ENCODE assay signal across 12 cellular contexts in the genomic region with DNA sequence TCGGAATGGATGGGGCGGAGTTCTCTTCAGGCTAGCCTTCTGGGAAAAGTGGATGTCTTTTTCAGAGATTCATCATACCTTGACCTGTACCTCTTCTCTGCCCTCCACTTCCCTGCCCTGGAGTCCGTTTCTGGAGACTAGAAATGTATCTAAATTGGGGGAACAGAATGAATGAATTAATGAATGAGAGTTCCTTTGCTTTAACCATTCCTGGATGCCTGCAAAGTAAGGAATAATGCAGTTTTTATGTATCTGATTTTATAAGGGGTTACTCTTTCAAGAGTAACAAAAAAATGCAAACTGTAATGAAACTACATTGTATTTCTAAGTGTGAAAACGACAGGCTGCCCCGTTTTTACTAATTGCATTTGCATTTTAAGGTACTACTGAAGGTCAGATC. TPM values are rescaled to one million over a fixed set of nuclear protein-coding genes. Genes with fewer than 3 reads are reported as not detected.
DNase-seq lines count a peak whose midpoint lies in the region; ATAC-seq, FAIRE-seq and TF ChIP-seq lines count a peak whose summit lies in the region.
"Had no signal": no experiment of that assay in that cellular context is flagged by ENCODE, and none has a peak within 500 bp of the region (broad histone marks: within the 10 kb centered on the region; RNA-seq: fewer than 3 reads in every experiment).

No MANE protein-coding gene starts in this region.

- H3K9me3 Mint-ChIP-seq in endodermal cell (no peaks in the 10 kb centered on the region), type B pancreatic cell (no peaks in the 10 kb centered on the region)
- H3K9me3 Mint-ChIP-seq in activated CD8-positive, alpha-beta memory T cell treated with anti-CD3 and anti-CD28 coated beads, Interleukin-2, amount 10 ng/mL, durations not matched to agents 7 days and 5 days (ENCODE audit: low read depth), result no peaks in the 10 kb centered on the region

- H3K27ac ChIP-seq in MM.1S (ENCODE audit: low read length) (no peak overlapping the region), endodermal cell (ENCODE audit: low read depth, low read length) (no peak overlapping the region), lower lobe of right lung (no peak overlapping the region), pancreas (no peak overlapping the region)
- H3K27ac ChIP-seq: dorsolateral prefrontal cortex had no signal

- H3K4me1 Mint-ChIP-seq in endodermal cell (peaks cover 24% of the 10 kb centered on the region), type B pancreatic cell (ENCODE audit: unreplicated experiment) (peaks cover 31% of the 10 kb centered on the region)
- H3K4me1 Mint-ChIP-seq in activated CD8-positive, alpha-beta memory T cell treated with anti-CD3 and anti-CD28 coated beads, Interleukin-2, amount 10 ng/mL, durations not matched to agents 7 days and 5 days, result peaks cover 7% of the 10 kb centered on the region
- H3K4me1 Mint-ChIP-seq: memory B cell had no signal

- H3K9me2 ChIP-seq in MM.1S (replicated peaks; ENCODE audit: insufficient read depth, low read length), result no peaks in the 10 kb centered on the region

- H3K27ac Mint-ChIP-seq in endodermal cell, result no peak overlapping the region
- H3K27ac Mint-ChIP-seq in type B pancreatic cell, result peak overlapping the region; percentile 78
- no peak overlapping the region for H3K27ac Mint-ChIP-seq in activated CD8-positive, alpha-beta memory T cell treated with anti-CD3 and anti-CD28 coated beads, Interleukin-2, amount 10 ng/mL, durations not matched to agents 7 days and 5 days
- H3K27ac Mint-ChIP-seq: memory B cell had no signal

- CTCF ChIA-PET in activated CD8-positive, alpha-beta memory T cell treated with anti-CD3 and anti-CD28 coated beads, Interleukin-2, amount 10 ng/mL, durations not matched to agents 7 days and 5 days (lab: Charles Lee), result no interaction called here

- no peaks in the 10 kb centered on the region for H4K20me1 ChIP-seq in MM.1S (ENCODE audit: insufficient read depth, low read length)

- H3K27me3 ChIP-seq in MM.1S (replicated peaks; ENCODE audit: insufficient read depth, low read length) (no peaks in the 10 kb centered on the region), endodermal cell (ENCODE audit: control insufficient read depth, insufficient read depth, low read length, poor library complexity, severe bottlenecking) (no peaks in the 10 kb centered on the region), lower lobe of right lung (ENCODE audit: low read depth) (no peaks in the 10 kb centered on the region), pancreas (no peaks in the 10 kb centered on the region)

- H3K4me3 ChIP-seq in MM.1S (ENCODE audit: low read length) (no peak overlapping the region), endodermal cell (ENCODE audit: low read length) (peak overlapping the region; percentile 80), lower lobe of right lung (peak overlapping the region; percentile 70), pancreas (peak overlapping the region in 1 of 4 donors; percentile 75)

- peaks cover 2% of the 10 kb centered on the region for H3K36me3 Mint-ChIP-seq in endodermal cell (ENCODE audit: low read depth)
- H3K36me3 Mint-ChIP-seq in type B pancreatic cell, result peaks cover 6% of the 10 kb centered on the region
- peaks cover 8% of the 10 kb centered on the region for H3K36me3 Mint-ChIP-seq in activated CD8-positive, alpha-beta memory T cell treated with anti-CD3 and anti-CD28 coated beads, Interleukin-2, amount 10 ng/mL, durations not matched to agents 7 days and 5 days

- H3K4me1 ChIP-seq in MM.1S (ENCODE audit: low read length) (peaks cover 63% of the 10 kb centered on the region), endodermal cell (ENCODE audit: control insufficient read depth, insufficient read depth, low read length) (peaks cover 4% of the 10 kb centered on the region), lower lobe of right lung (peaks cover 38% of the 10 kb centered on the region), pancreas (peaks cover 8 to 23% (median 9%) of the 10 kb centered on the region in 3 donors)

- peak overlapping the region; percentile 37; the same call in 1 of the 2 replicates for H3K4me2 ChIP-seq in MM.1S (ENCODE audit: low read depth, low read length)

- no peak overlapping the region for H2AFZ ChIP-seq in MM.1S (ENCODE audit: low read length)

- H3K4me3 Mint-ChIP-seq in endodermal cell (peak overlapping the region; percentile 92), type B pancreatic cell (peak overlapping the region; percentile 89)
- no peak overlapping the region for H3K4me3 Mint-ChIP-seq in activated CD8-positive, alpha-beta memory T cell treated with anti-CD3 and anti-CD28 coated beads, Interleukin-2, amount 10 ng/mL, durations not matched to agents 7 days and 5 days
- H3K4me3 Mint-ChIP-seq: memory B cell had no signal

- H3K9me3 ChIP-seq in MM.1S (replicated peaks; ENCODE audit: insufficient read depth, low read length), result no peaks in the 10 kb centered on the region
- H3K9me3 ChIP-seq in endodermal cell (ENCODE audit: control insufficient read depth, low read length), result no peaks in the 10 kb centered on the region
- H3K9me3 ChIP-seq in lower lobe of right lung, result no peaks in the 10 kb centered on the region
- H3K9me3 ChIP-seq in pancreas, result no peaks in the 10 kb centered on the region

- H3K27me3 Mint-ChIP-seq in endodermal cell (ENCODE audit: insufficient read depth) (peaks cover 11% of the 10 kb centered on the region), type B pancreatic cell (peaks cover 12% of the 10 kb centered on the region)
- H3K27me3 Mint-ChIP-seq in activated CD8-positive, alpha-beta memory T cell treated with anti-CD3 and anti-CD28 coated beads, Interleukin-2, amount 10 ng/mL, durations not matched to agents 7 days and 5 days, result peaks cover 66% of the 10 kb centered on the region

- peaks cover 52% of the 10 kb centered on the region for H3K79me2 ChIP-seq in MM.1S (ENCODE audit: low read length)

- no peak overlapping the region for H3K9ac ChIP-seq in MM.1S (ENCODE audit: low read length)
- H3K9ac ChIP-seq in endodermal cell (ENCODE audit: extremely low read depth, low read length, poor library complexity, severe bottlenecking), result peak overlapping the region; percentile 5

- peaks cover 46% of the 10 kb centered on the region for H3F3A ChIP-seq in MM.1S (ENCODE audit: insufficient read depth, low read length)

- H3K36me3 ChIP-seq in MM.1S (replicated peaks; ENCODE audit: insufficient read depth, low read length) (no peaks in the 10 kb centered on the region), endodermal cell (ENCODE audit: control insufficient read depth, insufficient read depth, low read length) (no peaks in the 10 kb centered on the region), lower lobe of right lung (no peaks in the 10 kb centered on the region), pancreas (no peaks in the 10 kb centered on the region)

- no peak for DNase-seq in MM.1S
- DNase-seq in endodermal cell, result no peak
- no peak for DNase-seq in lower lobe of right lung
- DNase-seq in type B pancreatic cell (ENCODE audit: extremely low spot score, unreplicated experiment), result no peak
- DNase-seq in activated CD8-positive, alpha-beta memory T cell treated with anti-CD3 and anti-CD28 coated beads, Interleukin-2, amount 10 ng/mL, durations not matched to agents 7 days and 5 days, result no peak
- no peak for DNase-seq in pancreas
- DNase-seq: dorsolateral prefrontal cortex; KBM-7; stimulated activated CD4-positive, alpha-beta T cell treated with anti-CD3 and anti-CD28 coated beads, Interleukin-1b, Interleukin-23, amount 100 ng/mL, for 48 hours; substantia nigra had no signal

- WGBS in endodermal cell (ENCODE audit: insufficient coverage in 1 of 2, insufficient read length in 1 of 2), 2 experiments, result 11 to 15% methylated on average over 2 to 5 of the region's 5 CpGs
- 84 to 89% methylated on average over 5 of the region's 5 CpGs for WGBS in pancreas, 2 donors

- ATAC-seq in lower lobe of right lung (no peak), GM18867 (IDR thresholded peaks at IDR 0.05; ENCODE audit: unreplicated experiment) (no peak), pancreas (no peak)
- ATAC-seq in activated CD8-positive, alpha-beta memory T cell treated with anti-CD3 and anti-CD28 coated beads, Interleukin-2, amount 10 ng/mL, durations not matched to agents 7 days and 5 days, result no peak

- intact Hi-C loops in lower lobe of right lung (cut with DNase I) (no loop called here), pancreas (cut with DNase I) (no loop called here)

- no peak for FAIRE-seq in pancreas (lab: Jason Lieb, UNC)

- no peak for TF ChIP-seq CTCF in MM.1S (IDR thresholded peaks at IDR 0.05; ENCODE audit: low read length)
- TF ChIP-seq CTCF in endodermal cell (conservative IDR thresholded peaks at IDR 0.05), result no peak
- no peak for TF ChIP-seq CTCF in lower lobe of right lung (IDR thresholded peaks at IDR 0.05)
- TF ChIP-seq CTCF in type B pancreatic cell (conservative IDR thresholded peaks at IDR 0.05), result peak; percentile 5
- no peak for TF ChIP-seq CTCF in pancreas (IDR thresholded peaks at IDR 0.05)

RNA-seq across cellular contexts. Expression of a gene that starts 2.0 kb away (rescaled TPM):
- 10 to 100 TPM; 11.1 to 14.9 TPM for total RNA-seq in endodermal cell
- polyA plus RNA-seq in endodermal cell (2013, experiment 1 of 2), result 11.0 TPM
- polyA plus RNA-seq in endodermal cell (2013, experiment 2 of 2), result 11.3 TPM
- 20.8 TPM for total RNA-seq in lower lobe of right lung
- 15.5 and 25.6 TPM in 2 replicates for total RNA-seq in type B pancreatic cell (ENCODE audit: low replicate concordance)
- under 1 TPM in 1 of 2 experiments, not detected in 1; 0.09 TPM for total RNA-seq in activated CD8-positive, alpha-beta memory T cell treated with anti-CD3 and anti-CD28 coated beads, Interleukin-2, amount 10 ng/mL, durations not matched to agents 7 days and 5 days
- total RNA-seq in pancreas, result 1 to 10 TPM; 2.6 to 5.3 (median 3.2) TPM
- 1 to 10 TPM; 1.2 to 3.2 TPM for polyA plus RNA-seq in pancreas

RNA-seq across cellular contexts. Expression of a gene that starts 2.4 kb away (rescaled TPM):
- total RNA-seq in endodermal cell, result 100 to 1,000 TPM; 103 to 120 TPM
- polyA plus RNA-seq in endodermal cell (2013, experiment 1 of 2), result 84.1 TPM
- polyA plus RNA-seq in endodermal cell (2013, experiment 2 of 2), result 94.9 TPM
- total RNA-seq in lower lobe of right lung, result 86.9 TPM
- total RNA-seq in type B pancreatic cell (ENCODE audit: low replicate concordance), result 40.9 and 76.7 TPM in 2 replicates
- total RNA-seq in activated CD8-positive, alpha-beta memory T cell treated with anti-CD3 and anti-CD28 coated beads, Interleukin-2, amount 10 ng/mL, durations not matched to agents 7 days and 5 days, result under 1 TPM in 1 of 2 experiments, not detected in 1; 0.54 TPM
- 10 to 100 TPM; 12.0 to 27.1 (median 17.8) TPM for total RNA-seq in pancreas
- polyA plus RNA-seq in pancreas, result 10 to 100 TPM in 1 of 2 donors, 1 to 10 TPM in 1; 7.9 to 13.9 TPM

Comparison
In these comparisons a context has a peak if more than half of its experiments do, and no peak if none do; other contexts are left out.
1. RNA of a gene that starts 2.4 kb away (total RNA-seq): 103 to 120 TPM in endodermal cell, 86.9 TPM in lower lobe of right lung (single experiment), 40.9 to 76.7 TPM in type B pancreatic cell and 12.0 to 27.1 TPM in pancreas; 0.54 TPM in activated CD8-positive, alpha-beta memory T cell treated with anti-CD3 and anti-CD28 coated beads, Interleukin-2, amount 10 ng/mL, durations not matched to agents 7 days and 5 days; every median in the first group is over 4 times any median in the second.